ENCODE assay signal across 24 cellular contexts in genomic region chr4:16887887-16888286, GRCh38. TPM values are rescaled to one million over a fixed set of nuclear protein-coding genes. Genes with fewer than 3 reads are reported as not detected.
"Had no signal": no experiment of that assay in that cellular context is flagged by ENCODE, and none has a peak within 500 bp of the region (broad histone marks: within the 10 kb centered on the region; RNA-seq: fewer than 3 reads in every experiment).

No MANE protein-coding gene starts in this region.

- H3K36me3 ChIP-seq: adrenal gland had no signal

- H3K4me3 Mint-ChIP-seq: activated CD8-positive, alpha-beta T cell treated with anti-CD3 and anti-CD28 coated beads for 36 hours; activated naive CD4-positive, alpha-beta T cell treated with anti-CD3 and anti-CD28 coated beads, Interleukin-2, amount 10 ng/mL, durations not matched to agents 7 days and 5 days; activated naive CD8-positive, alpha-beta T cell treated with anti-CD3 and anti-CD28 coated beads, Interleukin-2, amount 10 ng/mL, durations not matched to agents 7 days and 5 days; activated T-cell treated with anti-CD3 and anti-CD28 coated beads, Interleukin-2, amount 50 U/mL, for 72 hours; T-cell had no signal

- ATAC-seq: activated CD8-positive, alpha-beta T cell treated with anti-CD3 and anti-CD28 coated beads for 36 hours; activated T-cell treated with anti-CD3 and anti-CD28 coated beads, Interleukin-2, amount 50 U/mL, for 72 hours; T-cell had no signal

- H3K27me3 Mint-ChIP-seq: activated CD8-positive, alpha-beta T cell treated with anti-CD3 and anti-CD28 coated beads for 36 hours; activated naive CD8-positive, alpha-beta T cell treated with anti-CD3 and anti-CD28 coated beads, Interleukin-2, amount 10 ng/mL, durations not matched to agents 7 days and 5 days; T-cell had no signal

- H3K27ac Mint-ChIP-seq: activated CD8-positive, alpha-beta T cell treated with anti-CD3 and anti-CD28 coated beads for 36 hours; activated naive CD4-positive, alpha-beta T cell treated with anti-CD3 and anti-CD28 coated beads, Interleukin-2, amount 10 ng/mL, durations not matched to agents 7 days and 5 days; activated naive CD8-positive, alpha-beta T cell treated with anti-CD3 and anti-CD28 coated beads, Interleukin-2, amount 10 ng/mL, durations not matched to agents 7 days and 5 days; activated T-cell treated with anti-CD3 and anti-CD28 coated beads, Interleukin-2, amount 50 U/mL, for 72 hours; activated T-helper 2 cell treated with anti-CD3 and anti-CD28 coated beads, Interferon-gamma antibody, Interleukin-2, Interleukin-4, amounts not matched to agents 10 μg/mL and 5 μg/mL and 100 μg/mL, durations not matched to agents 14 hours and 24 hours and 36 hours; T-cell had no signal

- H3K9me3 ChIP-seq: adrenal gland had no signal

- DNase-seq: activated CD4-positive, alpha-beta T cell treated with anti-CD3 and anti-CD28 coated beads for 4 hours; activated CD4-positive, CD25-positive, alpha-beta regulatory T cell; activated CD8-positive, alpha-beta memory T cell treated with anti-CD3 and anti-CD28 coated beads, Interleukin-2, amount 50 U/mL, for 4 hours; activated CD8-positive, alpha-beta T cell treated with anti-CD3 and anti-CD28 coated beads for 36 hours; activated gamma-delta T cell treated with Interleukin-2 at 50 U/mL for 16 hours; activated naive CD4-positive, alpha-beta T cell treated with anti-CD3 and anti-CD28 coated beads, Interleukin-2, amount 10 ng/mL, durations not matched to agents 7 days and 5 days; activated naive CD8-positive, alpha-beta T cell treated with anti-CD3 and anti-CD28 coated beads, Interleukin-2, amount 10 ng/mL, durations not matched to agents 7 days and 5 days; activated T-cell treated with anti-CD3 and anti-CD28 coated beads, Interleukin-2, amount 50 U/mL, for 72 hours; adrenal gland; anterior cingulate cortex; cerebellar nuclear complex; Karpas-422; NCI-H1105 treated with DMSO at 0.1 percent for 48 hours; NCI-H1436 treated with DMSO at 0.1 percent for 48 hours; NCI-H187; NCI-H2081; NCI-H510A treated with DMSO at 0.1 percent for 48 hours; NCI-H69; NK-92 treated with Interleukin-12 subunit alpha and Interleukin-12 subunit beta, amount 100 ng/mL, for 24 hours; T-cell; T-helper 2 cell; T1000 had no signal

- H3K9me3 Mint-ChIP-seq: activated CD8-positive, alpha-beta T cell treated with anti-CD3 and anti-CD28 coated beads for 36 hours; activated naive CD4-positive, alpha-beta T cell treated with anti-CD3 and anti-CD28 coated beads, Interleukin-2, amount 10 ng/mL, durations not matched to agents 7 days and 5 days; activated T-cell treated with anti-CD3 and anti-CD28 coated beads, Interleukin-2, amount 50 U/mL, for 72 hours; activated T-helper 2 cell treated with anti-CD3 and anti-CD28 coated beads, Interferon-gamma antibody, Interleukin-2, Interleukin-4, amounts not matched to agents 10 μg/mL and 5 μg/mL and 100 μg/mL, durations not matched to agents 14 hours and 24 hours and 36 hours; T-cell had no signal

- H3K27ac ChIP-seq: adrenal gland, SK-N-MC had no signal

- H3K4me3 ChIP-seq: adrenal gland, SK-N-MC had no signal

- H3K27me3 ChIP-seq: adrenal gland had no signal

- H3K36me3 Mint-ChIP-seq: activated naive CD4-positive, alpha-beta T cell treated with anti-CD3 and anti-CD28 coated beads, Interleukin-2, amount 10 ng/mL, durations not matched to agents 7 days and 5 days; T-cell had no signal

- H3K4me1 ChIP-seq: adrenal gland had no signal

RNA-seq across cellular contexts. Expression of gene LDB2, which starts 10.6 kb away (rescaled TPM):
- total RNA-seq: activated CD8-positive, alpha-beta T cell treated with anti-CD3 and anti-CD28 coated beads for 36 hours; activated naive CD8-positive, alpha-beta T cell treated with anti-CD3 and anti-CD28 coated beads, Interleukin-2, amount 10 ng/mL, durations not matched to agents 7 days and 5 days; activated T-cell treated with anti-CD3 and anti-CD28 coated beads, Interleukin-2, amount 50 U/mL, for 72 hours; activated T-helper 2 cell treated with anti-CD3 and anti-CD28 coated beads, Interferon-gamma antibody, Interleukin-2, Interleukin-4, amounts not matched to agents 10 μg/mL and 5 μg/mL and 100 μg/mL, durations not matched to agents 14 hours and 24 hours and 36 hours had no signal
